9 cellular contexts compared by ENCODE assay signal in the genomic region with DNA sequence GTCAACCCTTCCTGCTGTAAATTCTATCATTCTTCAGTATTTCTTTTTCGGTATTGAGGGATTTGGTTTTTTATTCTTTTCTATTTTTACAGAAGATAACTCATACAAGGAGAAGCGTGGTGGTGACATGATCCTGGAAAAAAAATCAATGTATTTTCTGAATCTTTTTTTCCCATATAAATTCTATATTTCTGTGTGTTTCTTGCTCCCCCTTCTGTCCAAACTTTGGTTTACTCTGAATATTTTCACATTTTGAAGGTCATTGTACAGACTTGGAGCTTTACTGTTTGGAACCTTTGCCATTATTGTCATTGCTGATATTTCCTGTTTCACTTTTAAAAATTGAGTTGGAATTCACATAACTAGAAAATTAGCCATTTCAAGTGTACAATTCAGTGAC.
DNase-seq lines count a peak whose midpoint lies in the region; ATAC-seq, FAIRE-seq and TF ChIP-seq lines count a peak whose summit lies in the region.
"Had no signal": no experiment of that assay in that cellular context is flagged by ENCODE, and none has a peak within 500 bp of the region (broad histone marks: within the 10 kb centered on the region; RNA-seq: fewer than 3 reads in every experiment).

No MANE protein-coding gene starts in this region.

- peaks cover 0 to 14% (median 0%) of the 10 kb centered on the region in 4 donors for H3K4me1 ChIP-seq in right lobe of liver

- ATAC-seq in right lobe of liver (peak in 3 of 4 donors; percentile 49 to 75 (median 69)), HG03108 (IDR thresholded peaks at IDR 0.05; ENCODE audit: unreplicated experiment) (no peak)

- peak; percentile 45 for TF ChIP-seq CTCF in AG09319 (IDR thresholded peaks at IDR 0.05; ENCODE audit: low read depth, low read length)
- peak; percentile 40 to 49 (median 44) for TF ChIP-seq CTCF in right lobe of liver (IDR thresholded peaks at IDR 0.05)

- no peaks in the 10 kb centered on the region for H3K36me3 ChIP-seq in right lobe of liver

- TF ChIP-seq POLR2A in right lobe of liver (IDR thresholded peaks at IDR 0.05) = no peak

- no peaks in the 10 kb centered on the region for H3K9me3 ChIP-seq in right lobe of liver

- intact Hi-C loops in right lobe of liver (cut with DNase I) = no loop called here

- no peak overlapping the region for H3K27ac ChIP-seq in right lobe of liver

- FAIRE-seq in urothelium cell line (lab: Jason Lieb, UNC) = no peak

- H3K4me3 ChIP-seq in right lobe of liver = no peak overlapping the region

- DNase-seq in AG09319 (ENCODE audit: extremely low read depth, low read depth) = no peak
- peak; percentile 4 for DNase-seq in HuH-7 (ENCODE audit: low spot score)
- DNase-seq in astrocyte of the hippocampus (ENCODE audit: low read depth, low spot score) = peak; percentile 41
- no peak for DNase-seq in right lobe of liver
- no peak for DNase-seq in cerebellum (ENCODE audit: low spot score)
- no peak for DNase-seq in urothelium cell line (ENCODE audit: low spot score)
- DNase-seq in activated gamma-delta T cell treated with Interleukin-2 at 50 U/mL for 16 hours = no peak
- DNase-seq: MV-4-11 had no signal

- 34% methylated on average over 2 of the region's 2 CpGs for WGBS in right lobe of liver (ENCODE audit: insufficient coverage, low coverage, low lambda C conversion rate, missing lambda C conversion rate)

- no peaks in the 10 kb centered on the region for H3K27me3 ChIP-seq in right lobe of liver

Comparison
In these comparisons a context has a peak if more than half of its experiments do, and no peak if none do; other contexts are left out.
1. DNase-seq: peak in HuH-7 (single experiment) and astrocyte of the hippocampus (single experiment); none in AG09319 (single experiment), right lobe of liver (0 of 3), cerebellum (single experiment), urothelium cell line (single experiment) and activated gamma-delta T cell treated with Interleukin-2 at 50 U/mL for 16 hours (single experiment).